In the genomic region with DNA sequence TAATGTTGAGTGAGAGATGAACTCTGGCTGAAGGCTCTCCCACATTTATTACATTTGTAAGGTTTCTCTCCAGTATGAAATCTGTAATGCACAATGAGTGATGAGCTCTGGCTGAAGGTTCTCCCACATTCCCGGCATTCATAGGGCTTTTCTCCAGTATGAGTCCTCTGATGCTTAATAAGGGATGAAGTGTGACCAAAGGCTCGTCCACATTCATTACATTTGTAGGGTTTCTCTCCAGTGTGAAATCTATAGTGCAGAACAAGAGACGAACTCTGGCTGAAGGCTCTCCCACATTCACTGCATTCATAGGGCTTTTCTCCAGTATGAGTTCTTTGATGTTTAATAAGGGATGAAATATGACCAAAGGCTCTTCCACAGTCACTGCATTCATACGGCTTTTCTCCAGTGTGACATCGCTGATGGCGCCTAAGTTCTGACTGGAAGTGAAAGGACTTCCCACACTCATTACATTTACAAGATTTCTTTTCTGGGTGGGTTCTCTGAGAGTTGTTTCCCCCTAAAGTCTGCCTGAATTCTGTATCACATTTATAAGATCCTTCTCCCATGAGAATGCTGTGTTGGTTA, we compare ENCODE assay signal across 31 cellular contexts. TPM values are rescaled to one million over a fixed set of nuclear protein-coding genes. Genes with fewer than 3 reads are reported as not detected.
A peak's percentile ranks its signal among the peaks of the same experiment; 100 is the strongest.
DNase-seq lines count a peak whose midpoint lies in the region; ATAC-seq, FAIRE-seq and TF ChIP-seq lines count a peak whose summit lies in the region.
"Had no signal": no experiment of that assay in that cellular context is flagged by ENCODE, and none has a peak within 500 bp of the region (broad histone marks: within the 10 kb centered on the region; RNA-seq: fewer than 3 reads in every experiment).

No MANE protein-coding gene starts in this region.

- ATAC-seq in HepG2: no peak
- no peak for ATAC-seq in right lobe of liver
- no peak for ATAC-seq in GM21390 (IDR thresholded peaks at IDR 0.05; ENCODE audit: unreplicated experiment)
- no peak for ATAC-seq in effector memory CD8-positive, alpha-beta T cell (replicated peaks)
- no peak for ATAC-seq in naive thymus-derived CD8-positive, alpha-beta T cell
- ATAC-seq: activated T-cell treated with anti-CD3 and anti-CD28 coated beads, Interleukin-2, amount 50 U/mL, for 4 hours; left colon; Right ventricle myocardium inferior; stimulated activated effector memory CD8-positive, alpha-beta T cell treated with anti-CD3 and anti-CD28 coated beads, Interleukin-12 subunit alpha, Interleukin-12 subunit beta, amount 100 ng/mL, for 72 hours had no signal

- intact Hi-C loops in HepG2 (cut with micrococcal nuclease; ENCODE audit: unreplicated experiment) (no loop called here), right lobe of liver (cut with DNase I) (no loop called here)

- TF ChIP-seq CTCF in HepG2 (CRISPR knock-in tag; IDR thresholded peaks at IDR 0.05) (no peak), right lobe of liver (IDR thresholded peaks at IDR 0.05) (no peak), fibroblast of pulmonary artery (IDR thresholded peaks at IDR 0.05; ENCODE audit: low read length, missing control alignments) (no peak)

- DNase-seq in HepG2 (ENCODE audit: low spot score): no peak
- no peak for DNase-seq in right lobe of liver
- DNase-seq in amniotic epithelial cell (ENCODE audit: low read depth): peak; percentile 35
- DNase-seq in fibroblast of pulmonary artery (ENCODE audit: low read depth): peak; percentile 13
- DNase-seq in effector memory CD8-positive, alpha-beta T cell: no peak
- DNase-seq in naive thymus-derived CD8-positive, alpha-beta T cell: no peak
- no peak for DNase-seq in medulla oblongata (ENCODE audit: extremely low spot score)
- DNase-seq: activated gamma-delta T cell treated with Interleukin-2 at 50 U/mL for 16 hours; activated T-cell treated with anti-CD3 and anti-CD28 coated beads, Interleukin-2, amount 50 U/mL, for 4 hours; caudate nucleus; CD4-positive, alpha-beta T cell; EL; hypothalamus; immature natural killer cell; left colon; mammary epithelial cell; MV-4-11; NCI-H1436; NCI-H2081; NCI-H2227 treated with DMSO at 0.1 percent for 48 hours; NCI-H526; SK-N-SH had no signal

- BruUV-seq in HepG2 (replicated peaks; lab: Mats Ljungman, UMichigan): TSS peak; percentile 22

- H3K79me2 ChIP-seq in HepG2 (ENCODE audit: insufficient read depth, low read length): no peaks in the 10 kb centered on the region

- peaks cover 14% of the 10 kb centered on the region for H3K36me3 Mint-ChIP-seq in effector memory CD8-positive, alpha-beta T cell (ENCODE audit: insufficient read depth)
- peaks cover 69 to 94% (median 78%) of the 10 kb centered on the region in 3 donors for H3K36me3 Mint-ChIP-seq in naive thymus-derived CD8-positive, alpha-beta T cell

- no peak overlapping the region for H3K4me3 Mint-ChIP-seq in effector memory CD8-positive, alpha-beta T cell
- no peak overlapping the region for H3K4me3 Mint-ChIP-seq in naive thymus-derived CD8-positive, alpha-beta T cell
- H3K4me3 Mint-ChIP-seq: activated T-cell treated with anti-CD3 and anti-CD28 coated beads, Interleukin-2, amount 50 U/mL, for 4 hours; CD4-positive, alpha-beta T cell; dendritic cell treated with granulocyte-macrophage colony-stimulating factor and Interleukin-4, amounts not matched to agents 40 ng/mL and 50 ng/mL, for 4 days; immature natural killer cell; stimulated activated effector memory CD8-positive, alpha-beta T cell treated with anti-CD3 and anti-CD28 coated beads, Interleukin-12 subunit alpha, Interleukin-12 subunit beta, amount 100 ng/mL, for 72 hours; T-helper 1 cell treated with Interleukin-12 subunit alpha and Interleukin-12 subunit beta and Interleukin-4 antibody, amounts not matched to agents 30 μg/mL and 1 μg/mL, for 36 hours had no signal

- no peaks in the 10 kb centered on the region for H3K27me3 ChIP-seq in HepG2 (ENCODE audit: control insufficient read depth in 1 of 2, insufficient read depth in 2 of 2, low read length in 2 of 2)
- no peaks in the 10 kb centered on the region for H3K27me3 ChIP-seq in right lobe of liver

- TF ChIP-seq POLR2A in HepG2 (IDR thresholded peaks at IDR 0.05; ENCODE audit: insufficient read depth in 1 of 2, low read depth in 2 of 2, low read length in 2 of 2) (no peak), right lobe of liver (IDR thresholded peaks at IDR 0.05) (no peak)

- POLR2A ChIA-PET in HepG2 (lab: Yijun Ruan, JAX): no interaction called here
- POLR2A ChIA-PET in naive thymus-derived CD8-positive, alpha-beta T cell (lab: Charles Lee): no interaction called here

- H3K36me3 ChIP-seq in HepG2 (replicated peaks in 1 of 2; ENCODE audit: control insufficient read depth in 1 of 2, insufficient read depth in 2 of 2, low read length in 2 of 2): peaks cover 13 to 40% of the 10 kb centered on the region in 2 experiments
- H3K36me3 ChIP-seq in right lobe of liver: peaks cover 0 to 19% (median 9%) of the 10 kb centered on the region in 4 donors

- CTCF ChIA-PET in HepG2 (lab: Yijun Ruan, JAX; ENCODE audit: low intra/inter-chr PET ratio, low total read pairs): no interaction called here

- H3K27me3 Mint-ChIP-seq in effector memory CD8-positive, alpha-beta T cell: no peaks in the 10 kb centered on the region
- no peaks in the 10 kb centered on the region for H3K27me3 Mint-ChIP-seq in naive thymus-derived CD8-positive, alpha-beta T cell
- H3K27me3 Mint-ChIP-seq: CD4-positive, alpha-beta T cell; dendritic cell treated with granulocyte-macrophage colony-stimulating factor and Interleukin-4, amounts not matched to agents 40 ng/mL and 50 ng/mL, for 4 days had no signal

- H3K9ac ChIP-seq in HepG2 (ENCODE audit: insufficient read depth, low read depth, low read length): no peak overlapping the region
- H3K9ac ChIP-seq: SK-N-SH had no signal

- no peaks in the 10 kb centered on the region for H4K20me1 ChIP-seq in HepG2 (ENCODE audit: insufficient read depth, low read length)

- no peaks in the 10 kb centered on the region for H3K4me1 Mint-ChIP-seq in effector memory CD8-positive, alpha-beta T cell (ENCODE audit: low read depth in 2 of 2)
- H3K4me1 Mint-ChIP-seq in naive thymus-derived CD8-positive, alpha-beta T cell: peaks cover 0 to 3% (median 1%) of the 10 kb centered on the region in 4 donors
- H3K4me1 Mint-ChIP-seq: immature natural killer cell; stimulated activated effector memory CD8-positive, alpha-beta T cell treated with anti-CD3 and anti-CD28 coated beads, Interleukin-12 subunit alpha, Interleukin-12 subunit beta, amount 100 ng/mL, for 72 hours had no signal

- no peak overlapping the region for H3K4me3 ChIP-seq in HepG2 (replicated peaks in 1 of 3; ENCODE audit: insufficient read depth in 1 of 3, low read depth in 2 of 3, low read length in 3 of 3)
- H3K4me3 ChIP-seq in right lobe of liver: no peak overlapping the region
- no peak overlapping the region for H3K4me3 ChIP-seq in fibroblast of pulmonary artery (replicated peaks; ENCODE audit: low read depth, low read length)
- H3K4me3 ChIP-seq: HAP-1, prostate gland had no signal

- H3K9me3 ChIP-seq in HepG2 (ENCODE audit: low read length) (peaks cover 87% of the 10 kb centered on the region), right lobe of liver (peaks cover 10 to 49% (median 28%) of the 10 kb centered on the region in 4 donors)
- H3K9me3 ChIP-seq: prostate gland had no signal

- H2AFZ ChIP-seq in HepG2 (ENCODE audit: low read length): no peak overlapping the region

- peaks cover 30 to 50% of the 10 kb centered on the region in 2 donors for H3K9me3 Mint-ChIP-seq in effector memory CD8-positive, alpha-beta T cell
- H3K9me3 Mint-ChIP-seq in naive thymus-derived CD8-positive, alpha-beta T cell: peaks cover 22 to 99% (median 64%) of the 10 kb centered on the region in 9 donors

- H3K4me1 ChIP-seq in HepG2 (ENCODE audit: insufficient read depth, low read length): no peaks in the 10 kb centered on the region
- no peaks in the 10 kb centered on the region for H3K4me1 ChIP-seq in right lobe of liver
- H3K4me1 ChIP-seq: HAP-1, prostate gland had no signal

- no peak overlapping the region for H3K27ac Mint-ChIP-seq in effector memory CD8-positive, alpha-beta T cell
- no peak overlapping the region for H3K27ac Mint-ChIP-seq in naive thymus-derived CD8-positive, alpha-beta T cell
- H3K27ac Mint-ChIP-seq: CD4-positive, alpha-beta T cell; dendritic cell treated with granulocyte-macrophage colony-stimulating factor and Interleukin-4, amounts not matched to agents 40 ng/mL and 50 ng/mL, for 4 days; immature natural killer cell; stimulated activated effector memory CD8-positive, alpha-beta T cell treated with anti-CD3 and anti-CD28 coated beads, Interleukin-12 subunit alpha, Interleukin-12 subunit beta, amount 100 ng/mL, for 72 hours; T-helper 1 cell treated with Interleukin-12 subunit alpha and Interleukin-12 subunit beta and Interleukin-4 antibody, amounts not matched to agents 30 μg/mL and 1 μg/mL, for 36 hours had no signal

- H3K27ac ChIP-seq in HepG2 (ENCODE audit: extremely low read length, insufficient read depth, low read length) (no peak overlapping the region), right lobe of liver (no peak overlapping the region)
- H3K27ac ChIP-seq: prostate gland had no signal

- in situ Hi-C loops in HepG2 (cut with HindIII; ENCODE audit: extremely low pct_ligation_motif_present, low pct_unique_long_range_greater_than_20kb): no loop called here

- TF ChIP-seq EP300 in HepG2 (IDR thresholded peaks at IDR 0.05; ENCODE audit: low read depth in 2 of 2, low read length in 2 of 2) (no peak), HepG2 (CRISPR knock-in tag; IDR thresholded peaks at IDR 0.05; ENCODE audit: borderline replicate concordance) (no peak)

- H3K4me2 ChIP-seq in HepG2 (ENCODE audit: low read depth, low read length): no peak overlapping the region
- H3K4me2 ChIP-seq: SK-N-SH had no signal

- no peak for TF ChIP-seq RAD21 in HepG2 (CRISPR knock-in tag; IDR thresholded peaks at IDR 0.05)

- no peak for FAIRE-seq in HepG2 (lab: Jason Lieb, UNC)
- FAIRE-seq: endothelial cell of umbilical vein had no signal

- 91% methylated on average over 6 of the region's 6 CpGs for WGBS in HepG2 (ENCODE audit: low lambda C conversion rate)
- 81% methylated on average over 3 of the region's 6 CpGs for WGBS in right lobe of liver (ENCODE audit: insufficient coverage, low coverage, low lambda C conversion rate, missing lambda C conversion rate)

RNA-seq across cellular contexts. Expression of a gene that starts 10.2 kb away (rescaled TPM):
- total RNA-seq in HepG2 (2016; rRNA removed; fragmentation: Illumina TruSeq; extraction: Trizol) (12.4 and 15.2 TPM in 2 replicates), right lobe of liver (1 to 10 TPM; 2.0 to 8.1 (median 5.4) TPM)
- 11.3 and 12.6 TPM in 2 replicates for total RNA-seq in HepG2 (2016; cell fraction: cytosol; rRNA removed; fragmentation: Illumina TruSeq; extraction: Trizol; ENCODE audit: low read depth)
- 12.5 and 16.2 TPM in 2 replicates for total RNA-seq in HepG2 (2016; cell fraction: insoluble cytoplasmic fraction; rRNA removed; fragmentation: Illumina TruSeq; extraction: Trizol)
- total RNA-seq in HepG2 (2016; cell fraction: membrane; rRNA removed; fragmentation: Illumina TruSeq; extraction: Trizol): 13.1 and 16.4 TPM in 2 replicates
- 20.2 and 24.3 TPM in 2 replicates for total RNA-seq in HepG2 (2016; cell fraction: nucleus; rRNA removed; fragmentation: Illumina TruSeq; extraction: Trizol)
- polyA plus RNA-seq in HepG2 (2011; rRNA removed): 18.7 and 20.1 TPM in 2 replicates
- 6.4 and 7.9 TPM in 2 replicates for polyA plus RNA-seq in HepG2 (2011; cell fraction: cytosol; rRNA removed)
- polyA plus RNA-seq in HepG2 (2011; cell fraction: nucleus; rRNA removed): 37.0 and 42.7 TPM in 2 replicates
- 15.6 and 20.3 TPM in 2 replicates for polyA plus RNA-seq in HepG2 (2012)
- 6.2 and 6.8 TPM in 2 replicates for polyA plus RNA-seq in HepG2 (2016; cell fraction: cytosol; fragmentation: Illumina TruSeq; extraction: Trizol; ENCODE audit: low read depth)
- polyA plus RNA-seq in HepG2 (2016; cell fraction: insoluble cytoplasmic fraction; fragmentation: Illumina TruSeq; extraction: Trizol; ENCODE audit: low read depth): 9.1 and 9.6 TPM in 2 replicates
- 5.2 and 5.7 TPM in 2 replicates for polyA plus RNA-seq in HepG2 (2016; cell fraction: membrane; fragmentation: Illumina TruSeq; extraction: Trizol; ENCODE audit: low read depth)
- 35.4 and 37.2 TPM in 2 replicates for polyA plus RNA-seq in HepG2 (2016; cell fraction: nucleus; fragmentation: Illumina TruSeq; extraction: Trizol; ENCODE audit: insufficient read depth, low read depth)
- 6.8 and 15.4 TPM in 2 replicates for polyA minus RNA-seq in HepG2 (2011; rRNA and poly(A)+ RNA removed; ENCODE audit: low replicate concordance)
- 7.7 and 8.4 TPM in 2 replicates for polyA minus RNA-seq in HepG2 (2011; cell fraction: cytosol; rRNA and poly(A)+ RNA removed)
- polyA minus RNA-seq in HepG2 (2011; cell fraction: nucleus; rRNA and poly(A)+ RNA removed): 50.2 and 59.9 TPM in 2 replicates
- total RNA-seq in naive thymus-derived CD8-positive, alpha-beta T cell: 10 to 100 TPM; 42.3 to 43.9 TPM
- polyA plus RNA-seq in naive thymus-derived CD8-positive, alpha-beta T cell: 10 to 100 TPM; 10.0 to 11.2 (median 10.3) TPM

RNA-seq across cellular contexts. Expression of a gene that starts 16.1 kb away (rescaled TPM):
- total RNA-seq in HepG2 (2016; rRNA removed; fragmentation: Illumina TruSeq; extraction: Trizol): 6.1 and 8.5 TPM in 2 replicates
- 1.1 and 1.4 TPM in 2 replicates for total RNA-seq in HepG2 (2016; cell fraction: cytosol; rRNA removed; fragmentation: Illumina TruSeq; extraction: Trizol; ENCODE audit: low read depth)
- total RNA-seq in HepG2 (2016; cell fraction: insoluble cytoplasmic fraction; rRNA removed; fragmentation: Illumina TruSeq; extraction: Trizol): 6.3 and 8.1 TPM in 2 replicates
- total RNA-seq in HepG2 (2016; cell fraction: membrane; rRNA removed; fragmentation: Illumina TruSeq; extraction: Trizol): 3.3 and 5.0 TPM in 2 replicates
- total RNA-seq in HepG2 (2016; cell fraction: nucleus; rRNA removed; fragmentation: Illumina TruSeq; extraction: Trizol): 4.2 and 6.5 TPM in 2 replicates
- 4.3 and 4.4 TPM in 2 replicates for polyA plus RNA-seq in HepG2 (2011; rRNA removed)
- 3.1 and 4.6 TPM in 2 replicates for polyA plus RNA-seq in HepG2 (2011; cell fraction: cytosol; rRNA removed)
- 4.5 and 5.1 TPM in 2 replicates for polyA plus RNA-seq in HepG2 (2011; cell fraction: nucleus; rRNA removed)
- polyA plus RNA-seq in HepG2 (2012): 3.2 and 4.0 TPM in 2 replicates
- polyA plus RNA-seq in HepG2 (2016; cell fraction: cytosol; fragmentation: Illumina TruSeq; extraction: Trizol; ENCODE audit: low read depth): 0.46 and 0.50 TPM in 2 replicates
- 4.7 and 5.7 TPM in 2 replicates for polyA plus RNA-seq in HepG2 (2016; cell fraction: insoluble cytoplasmic fraction; fragmentation: Illumina TruSeq; extraction: Trizol; ENCODE audit: low read depth)
- 1.3 and 1.4 TPM in 2 replicates for polyA plus RNA-seq in HepG2 (2016; cell fraction: membrane; fragmentation: Illumina TruSeq; extraction: Trizol; ENCODE audit: low read depth)
- 6.8 and 8.0 TPM in 2 replicates for polyA plus RNA-seq in HepG2 (2016; cell fraction: nucleus; fragmentation: Illumina TruSeq; extraction: Trizol; ENCODE audit: insufficient read depth, low read depth)
- 6.3 and 6.9 TPM in 2 replicates for polyA minus RNA-seq in HepG2 (2011; rRNA and poly(A)+ RNA removed; ENCODE audit: low replicate concordance)
- 5.3 and 6.2 TPM in 2 replicates for polyA minus RNA-seq in HepG2 (2011; cell fraction: cytosol; rRNA and poly(A)+ RNA removed)
- 7.1 and 7.7 TPM in 2 replicates for polyA minus RNA-seq in HepG2 (2011; cell fraction: nucleus; rRNA and poly(A)+ RNA removed)
- 1 to 10 TPM; 1.1 to 2.0 (median 1.8) TPM for total RNA-seq in right lobe of liver
- 1 to 10 TPM; 4.0 to 4.7 TPM for total RNA-seq in naive thymus-derived CD8-positive, alpha-beta T cell
- polyA plus RNA-seq in naive thymus-derived CD8-positive, alpha-beta T cell: 1 to 10 TPM; 2.5 to 4.2 (median 3.6) TPM

RNA-seq across cellular contexts. Expression of a gene that starts 27.9 kb away (rescaled TPM):
- total RNA-seq in HepG2 (2016; rRNA removed; fragmentation: Illumina TruSeq; extraction: Trizol) (98.8 and 102 TPM in 2 replicates), right lobe of liver (10 to 100 TPM; 36.1 to 52.1 (median 47.9) TPM)
- 53.7 and 54.0 TPM in 2 replicates for total RNA-seq in HepG2 (2016; cell fraction: cytosol; rRNA removed; fragmentation: Illumina TruSeq; extraction: Trizol; ENCODE audit: low read depth)
- 99.9 and 104 TPM in 2 replicates for total RNA-seq in HepG2 (2016; cell fraction: insoluble cytoplasmic fraction; rRNA removed; fragmentation: Illumina TruSeq; extraction: Trizol)
- 68.2 and 74.9 TPM in 2 replicates for total RNA-seq in HepG2 (2016; cell fraction: membrane; rRNA removed; fragmentation: Illumina TruSeq; extraction: Trizol)
- total RNA-seq in HepG2 (2016; cell fraction: nucleus; rRNA removed; fragmentation: Illumina TruSeq; extraction: Trizol): 65.4 and 78.9 TPM in 2 replicates
- 125 and 134 TPM in 2 replicates for polyA plus RNA-seq in HepG2 (2011; rRNA removed)
- 80.7 and 93.0 TPM in 2 replicates for polyA plus RNA-seq in HepG2 (2011; cell fraction: cytosol; rRNA removed)
- polyA plus RNA-seq in HepG2 (2011; cell fraction: nucleus; rRNA removed): 151 and 160 TPM in 2 replicates
- polyA plus RNA-seq in HepG2 (2012): 83.3 and 86.4 TPM in 2 replicates
- 52.6 and 54.6 TPM in 2 replicates for polyA plus RNA-seq in HepG2 (2016; cell fraction: cytosol; fragmentation: Illumina TruSeq; extraction: Trizol; ENCODE audit: low read depth)
- 116 and 119 TPM in 2 replicates for polyA plus RNA-seq in HepG2 (2016; cell fraction: insoluble cytoplasmic fraction; fragmentation: Illumina TruSeq; extraction: Trizol; ENCODE audit: low read depth)
- polyA plus RNA-seq in HepG2 (2016; cell fraction: membrane; fragmentation: Illumina TruSeq; extraction: Trizol; ENCODE audit: low read depth): 57.0 and 60.0 TPM in 2 replicates
- 139 and 145 TPM in 2 replicates for polyA plus RNA-seq in HepG2 (2016; cell fraction: nucleus; fragmentation: Illumina TruSeq; extraction: Trizol; ENCODE audit: insufficient read depth, low read depth)
- polyA minus RNA-seq in HepG2 (2011; rRNA and poly(A)+ RNA removed; ENCODE audit: low replicate concordance): 73.5 and 104 TPM in 2 replicates
- 43.8 and 44.2 TPM in 2 replicates for polyA minus RNA-seq in HepG2 (2011; cell fraction: cytosol; rRNA and poly(A)+ RNA removed)
- polyA minus RNA-seq in HepG2 (2011; cell fraction: nucleus; rRNA and poly(A)+ RNA removed): 103 and 105 TPM in 2 replicates
- 10 to 100 TPM; 59.0 to 66.0 TPM for total RNA-seq in naive thymus-derived CD8-positive, alpha-beta T cell
- 10 to 100 TPM; 37.2 to 54.6 (median 43.0) TPM for polyA plus RNA-seq in naive thymus-derived CD8-positive, alpha-beta T cell

RNA-seq across cellular contexts. Expression of a gene that starts 57.8 kb away (rescaled TPM):
- total RNA-seq in HepG2 (2016; rRNA removed; fragmentation: Illumina TruSeq; extraction: Trizol) (0.21 TPM in 1 of 2 replicates, not detected in the other), right lobe of liver (1 to 10 TPM in 4 of 6 experiments, under 1 TPM in 2; 0.48 to 2.3 (median 1.1) TPM)
- total RNA-seq in HepG2 (2016; cell fraction: cytosol; rRNA removed; fragmentation: Illumina TruSeq; extraction: Trizol; ENCODE audit: low read depth): not detected in 2 replicates
- total RNA-seq in HepG2 (2016; cell fraction: insoluble cytoplasmic fraction; rRNA removed; fragmentation: Illumina TruSeq; extraction: Trizol): 0.09 and 0.22 TPM in 2 replicates
- not detected in 2 replicates for total RNA-seq in HepG2 (2016; cell fraction: membrane; rRNA removed; fragmentation: Illumina TruSeq; extraction: Trizol)
- not detected in 2 replicates for total RNA-seq in HepG2 (2016; cell fraction: nucleus; rRNA removed; fragmentation: Illumina TruSeq; extraction: Trizol)
- not detected in 2 replicates for polyA plus RNA-seq in HepG2 (2011; rRNA removed)
- polyA plus RNA-seq in HepG2 (2011; cell fraction: cytosol; rRNA removed): not detected in 2 replicates
- not detected in 2 replicates for polyA plus RNA-seq in HepG2 (2011; cell fraction: nucleus; rRNA removed)
- polyA plus RNA-seq in HepG2 (2012): not detected in 2 replicates
- polyA plus RNA-seq in HepG2 (2016; cell fraction: cytosol; fragmentation: Illumina TruSeq; extraction: Trizol; ENCODE audit: low read depth): not detected in 2 replicates
- not detected in 2 replicates for polyA plus RNA-seq in HepG2 (2016; cell fraction: insoluble cytoplasmic fraction; fragmentation: Illumina TruSeq; extraction: Trizol; ENCODE audit: low read depth)
- not detected in 2 replicates for polyA plus RNA-seq in HepG2 (2016; cell fraction: membrane; fragmentation: Illumina TruSeq; extraction: Trizol; ENCODE audit: low read depth)
- polyA plus RNA-seq in HepG2 (2016; cell fraction: nucleus; fragmentation: Illumina TruSeq; extraction: Trizol; ENCODE audit: insufficient read depth, low read depth): not detected in 2 replicates
- polyA minus RNA-seq in HepG2 (2011; rRNA and poly(A)+ RNA removed; ENCODE audit: low replicate concordance): not detected in 2 replicates
- polyA minus RNA-seq in HepG2 (2011; cell fraction: cytosol; rRNA and poly(A)+ RNA removed): 0.40 TPM in 1 of 2 replicates, not detected in the other
- polyA minus RNA-seq in HepG2 (2011; cell fraction: nucleus; rRNA and poly(A)+ RNA removed): 0.75 TPM in 1 of 2 replicates, not detected in the other
- total RNA-seq in naive thymus-derived CD8-positive, alpha-beta T cell: 1 to 10 TPM; 3.0 to 4.0 TPM
- 1 to 10 TPM in 1 of 3 donors, under 1 TPM in 2; 0.65 to 1.7 (median 0.88) TPM for polyA plus RNA-seq in naive thymus-derived CD8-positive, alpha-beta T cell
- total RNA-seq: A172 had no signal

Comparison
In these comparisons a context has a peak if more than half of its experiments do, and no peak if none do; other contexts are left out.
1. DNase-seq: peak in amniotic epithelial cell (single experiment) and fibroblast of pulmonary artery (single experiment); none in HepG2 (single experiment), right lobe of liver (0 of 3), effector memory CD8-positive, alpha-beta T cell (0 of 3), naive thymus-derived CD8-positive, alpha-beta T cell (0 of 10) and medulla oblongata (single experiment).